Comparison of ENCODE assay signal across 31 cellular contexts in genomic region chr1:103447471-103447870, GRCh38.
"Had no signal": no experiment of that assay in that cellular context is flagged by ENCODE, and none has a peak within 500 bp of the region (broad histone marks: within the 10 kb centered on the region; RNA-seq: fewer than 3 reads in every experiment).

No MANE protein-coding gene starts in this region.

- DNase-seq: activated CD4-positive, alpha-beta memory T cell treated with anti-CD3 and anti-CD28 coated beads, Interleukin-2, amount 10 ng/mL, durations not matched to agents 7 days and 5 days; activated CD4-positive, alpha-beta T cell treated with anti-CD3 and anti-CD28 coated beads for 1 hour; activated CD4-positive, alpha-beta T cell treated with anti-CD3 and anti-CD28 coated beads for 36 hours; activated CD4-positive, alpha-beta T cell treated with anti-CD3 and anti-CD28 coated beads for 48 hours; activated CD4-positive, alpha-beta T cell treated with anti-CD3 and anti-CD28 coated beads, Interleukin-2, amount 10 ng/mL, durations not matched to agents 7 days and 5 days; activated CD4-positive, alpha-beta T cell treated with anti-CD3 and anti-CD28 coated beads, Interleukin-2, amount 50 U/mL, for 48 hours; activated CD4-positive, CD25-positive, alpha-beta regulatory T cell; activated CD8-positive, alpha-beta memory T cell treated with anti-CD3 and anti-CD28 coated beads for 24 hours; activated CD8-positive, alpha-beta memory T cell treated with anti-CD3 and anti-CD28 coated beads, Interleukin-2, amount 10 ng/mL, durations not matched to agents 7 days and 5 days; activated CD8-positive, alpha-beta memory T cell treated with anti-CD3 and anti-CD28 coated beads, Interleukin-2, amount 50 U/mL, for 48 hours; activated CD8-positive, alpha-beta T cell treated with anti-CD3 and anti-CD28 coated beads, Interleukin-2, amount 10 ng/mL, durations not matched to agents 7 days and 5 days; activated effector memory CD4-positive, alpha-beta T cell treated with Interleukin-2 at 50 U/mL for 16 hours; activated gamma-delta T cell; activated naive CD4-positive, alpha-beta T cell treated with anti-CD3 and anti-CD28 coated beads, Interleukin-2, amount 10 ng/mL, durations not matched to agents 7 days and 5 days; activated naive CD4-positive, alpha-beta T cell treated with Interleukin-2 at 50 U/mL for 16 hours; activated naive CD8-positive, alpha-beta T cell treated with anti-CD3 and anti-CD28 coated beads, Interleukin-2, amount 10 ng/mL, durations not matched to agents 7 days and 5 days; activated naive CD8-positive, alpha-beta T cell treated with anti-CD3 and anti-CD28 coated beads, Interleukin-2, amount 50 U/mL, for 24 hours; activated T-cell treated with anti-CD3 and anti-CD28 coated beads, Interleukin-2, amount 50 U/mL, for 24 hours; activated T-cell treated with anti-CD3 and anti-CD28 coated beads, Interleukin-2, amount 50 U/mL, for 48 hours; amygdala; caudate nucleus; cerebellar nuclear complex; T-helper 2 cell; T-helper 9 cell; WERI-Rb-1 had no signal

- ATAC-seq: activated CD4-positive, alpha-beta T cell treated with anti-CD3 and anti-CD28 coated beads for 36 hours; activated CD4-positive, CD25-positive, alpha-beta regulatory T cell treated with anti-CD3 and anti-CD28 coated beads, Interleukin-2, amount 50 U/mL, for 24 hours; activated CD8-positive, alpha-beta memory T cell treated with anti-CD3 and anti-CD28 coated beads, Interleukin-2, amount 10 ng/mL, durations not matched to agents 7 days and 5 days; activated CD8-positive, alpha-beta T cell treated with anti-CD3 and anti-CD28 coated beads, Interleukin-2, amount 10 ng/mL, durations not matched to agents 7 days and 5 days; activated naive CD8-positive, alpha-beta T cell treated with anti-CD3 and anti-CD28 coated beads, Interleukin-2, amount 50 U/mL, for 24 hours; WTC11 had no signal

- H3K4me3 ChIP-seq: ascending aorta, cardiac muscle cell had no signal

- H3K4me1 ChIP-seq: ascending aorta had no signal

- FAIRE-seq: bronchial epithelial cell, TTC549 had no signal

- H3K27me3 ChIP-seq: ascending aorta, cardiac muscle cell had no signal

- H3K9me3 ChIP-seq: ascending aorta had no signal

- H3K27ac ChIP-seq: ascending aorta, cardiac muscle cell, WERI-Rb-1 had no signal

- H3K36me3 ChIP-seq: ascending aorta, cardiac muscle cell, WERI-Rb-1 had no signal
